ENCODE assay signal across 39 cellular contexts in genomic region chr13:55493297-55493696, GRCh38.
"Had no signal": no experiment of that assay in that cellular context is flagged by ENCODE, and none has a peak within 500 bp of the region (broad histone marks: within the 10 kb centered on the region; RNA-seq: fewer than 3 reads in every experiment).

No MANE protein-coding gene starts in this region.

- H3K4me3 Mint-ChIP-seq: activated naive CD4-positive, alpha-beta T cell treated with anti-CD3 and anti-CD28 coated beads for 36 hours; activated naive CD4-positive, alpha-beta T cell treated with anti-CD3 and anti-CD28 coated beads, Interleukin-2, amount 10 ng/mL, durations not matched to agents 7 days and 5 days; activated naive CD4-positive, alpha-beta T cell treated with anti-CD3 and anti-CD28 coated beads, Interleukin-2, amount 50 U/mL, for 24 hours; activated naive CD8-positive, alpha-beta T cell; activated naive CD8-positive, alpha-beta T cell treated with anti-CD3 and anti-CD28 coated beads for 36 hours; activated naive CD8-positive, alpha-beta T cell treated with anti-CD3 and anti-CD28 coated beads, Interleukin-2, amount 10 ng/mL, durations not matched to agents 7 days and 5 days; activated naive CD8-positive, alpha-beta T cell treated with anti-CD3 and anti-CD28 coated beads, Interleukin-2, amount 50 U/mL, for 24 hours; activated T-cell treated with anti-CD3 and anti-CD28 coated beads, Interleukin-2, amount 50 U/mL, for 24 hours; activated T-cell treated with anti-CD3 and anti-CD28 coated beads, Interleukin-2, amount 50 U/mL, for 4 hours; activated T-cell treated with anti-CD3 and anti-CD28 coated beads, Interleukin-2, amount 50 U/mL, for 72 hours; activated T-helper 1 cell treated with anti-CD3 and anti-CD28 coated beads, Interleukin-12 subunit alpha, Interleukin-12 subunit beta, Interleukin-2, Interleukin-4 antibody, amounts not matched to agents 30 ng/mL and 10 ng/mL and 1 ng/mL, durations not matched to agents 14 hours and 24 hours and 36 hours; activated T-helper 17 cell treated with anti-CD3 and anti-CD28 coated beads, Interleukin-2, amount 50 U/mL, for 72 hours; brain; central memory CD8-positive, alpha-beta T cell had no signal

- FAIRE-seq: astrocyte, bronchial epithelial cell had no signal

- ATAC-seq: activated naive CD4-positive, alpha-beta T cell treated with anti-CD3 and anti-CD28 coated beads, Interleukin-2, amount 50 U/mL, for 72 hours; activated naive CD8-positive, alpha-beta T cell treated with anti-CD3 and anti-CD28 coated beads, Interleukin-2, amount 50 U/mL, for 24 hours; activated T-cell treated with anti-CD3 and anti-CD28 coated beads, Interleukin-2, amount 50 U/mL, for 4 hours; activated T-cell treated with anti-CD3 and anti-CD28 coated beads, Interleukin-2, amount 50 U/mL, for 72 hours; activated T-helper 17 cell treated with anti-CD3 and anti-CD28 coated beads, Interleukin-2, amount 50 U/mL, for 72 hours had no signal

- H3K4me1 ChIP-seq: adrenal gland, ascending aorta, breast epithelium had no signal

- DNase-seq: activated effector memory CD4-positive, alpha-beta T cell treated with anti-CD3 and anti-CD28 coated beads, Interleukin-2, amount 50 U/mL, for 16 hours; activated effector memory CD4-positive, alpha-beta T cell treated with Interleukin-2 at 50 U/mL for 16 hours; activated gamma-delta T cell; activated gamma-delta T cell treated with Interleukin-2 at 50 U/mL for 16 hours; activated naive CD4-positive, alpha-beta T cell; activated naive CD4-positive, alpha-beta T cell treated with anti-CD3 and anti-CD28 coated beads for 36 hours; activated naive CD4-positive, alpha-beta T cell treated with anti-CD3 and anti-CD28 coated beads, Interleukin-2, amount 10 ng/mL, durations not matched to agents 7 days and 5 days; activated naive CD4-positive, alpha-beta T cell treated with anti-CD3 and anti-CD28 coated beads, Interleukin-2, amount 50 U/mL, for 16 hours; activated naive CD4-positive, alpha-beta T cell treated with Interleukin-2 at 50 U/mL for 16 hours; activated naive CD8-positive, alpha-beta T cell treated with anti-CD3 and anti-CD28 coated beads for 36 hours; activated naive CD8-positive, alpha-beta T cell treated with anti-CD3 and anti-CD28 coated beads, Interleukin-2, amount 10 ng/mL, durations not matched to agents 7 days and 5 days; activated naive CD8-positive, alpha-beta T cell treated with anti-CD3 and anti-CD28 coated beads, Interleukin-2, amount 50 U/mL, for 24 hours; activated T-cell treated with anti-CD3 and anti-CD28 coated beads, Interleukin-2, amount 50 U/mL, for 1 hour; activated T-cell treated with anti-CD3 and anti-CD28 coated beads, Interleukin-2, amount 50 U/mL, for 24 hours; activated T-cell treated with anti-CD3 and anti-CD28 coated beads, Interleukin-2, amount 50 U/mL, for 4 hours; activated T-cell treated with anti-CD3 and anti-CD28 coated beads, Interleukin-2, amount 50 U/mL, for 48 hours; activated T-cell treated with anti-CD3 and anti-CD28 coated beads, Interleukin-2, amount 50 U/mL, for 72 hours; adrenal gland; amniotic stem cell; amygdala; anterior cingulate cortex; aorta; brain microvascular endothelial cell; caudate nucleus; central memory CD4-positive, alpha-beta T cell; cerebellar nuclear complex had no signal

- H3K9me3 ChIP-seq: adrenal gland, ascending aorta, breast epithelium had no signal

- H3K4me1 Mint-ChIP-seq: activated naive CD4-positive, alpha-beta T cell treated with anti-CD3 and anti-CD28 coated beads, Interleukin-2, amount 10 ng/mL, durations not matched to agents 7 days and 5 days; activated naive CD4-positive, alpha-beta T cell treated with anti-CD3 and anti-CD28 coated beads, Interleukin-2, amount 50 U/mL, for 24 hours; activated naive CD8-positive, alpha-beta T cell treated with anti-CD3 and anti-CD28 coated beads for 36 hours; activated naive CD8-positive, alpha-beta T cell treated with anti-CD3 and anti-CD28 coated beads, Interleukin-2, amount 10 ng/mL, durations not matched to agents 7 days and 5 days; activated naive CD8-positive, alpha-beta T cell treated with anti-CD3 and anti-CD28 coated beads, Interleukin-2, amount 50 U/mL, for 24 hours; activated T-helper 17 cell treated with anti-CD3 and anti-CD28 coated beads, Interleukin-2, amount 50 U/mL, for 72 hours; central memory CD8-positive, alpha-beta T cell had no signal

- H3K4me3 ChIP-seq: adrenal gland, ascending aorta, breast epithelium, cardiac muscle cell had no signal

- H3K36me3 ChIP-seq: adrenal gland, ascending aorta, brain microvascular endothelial cell, breast epithelium, cardiac muscle cell had no signal

- H3K27ac Mint-ChIP-seq: activated naive CD4-positive, alpha-beta T cell treated with anti-CD3 and anti-CD28 coated beads for 36 hours; activated naive CD4-positive, alpha-beta T cell treated with anti-CD3 and anti-CD28 coated beads, Interleukin-2, amount 10 ng/mL, durations not matched to agents 7 days and 5 days; activated naive CD4-positive, alpha-beta T cell treated with anti-CD3 and anti-CD28 coated beads, Interleukin-2, amount 50 U/mL, for 24 hours; activated naive CD4-positive, alpha-beta T cell treated with anti-CD3 and anti-CD28 coated beads, Interleukin-2, amount 50 U/mL, for 72 hours; activated naive CD8-positive, alpha-beta T cell; activated naive CD8-positive, alpha-beta T cell treated with anti-CD3 and anti-CD28 coated beads for 36 hours; activated naive CD8-positive, alpha-beta T cell treated with anti-CD3 and anti-CD28 coated beads, Interleukin-2, amount 10 ng/mL, durations not matched to agents 7 days and 5 days; activated naive CD8-positive, alpha-beta T cell treated with anti-CD3 and anti-CD28 coated beads, Interleukin-2, amount 50 U/mL, for 24 hours; activated T-cell treated with anti-CD3 and anti-CD28 coated beads, Interleukin-2, amount 50 U/mL, for 24 hours; activated T-cell treated with anti-CD3 and anti-CD28 coated beads, Interleukin-2, amount 50 U/mL, for 72 hours; activated T-helper 1 cell treated with anti-CD3 and anti-CD28 coated beads, Interleukin-12 subunit alpha, Interleukin-12 subunit beta, Interleukin-2, Interleukin-4 antibody, amounts not matched to agents 30 ng/mL and 10 ng/mL and 1 ng/mL, durations not matched to agents 14 hours and 24 hours and 36 hours; activated T-helper 17 cell treated with anti-CD3 and anti-CD28 coated beads, Interleukin-2, amount 50 U/mL, for 72 hours; activated T-helper 2 cell treated with anti-CD3 and anti-CD28 coated beads, Interferon-gamma antibody, Interleukin-2, Interleukin-4, amounts not matched to agents 10 μg/mL and 5 μg/mL and 100 μg/mL, durations not matched to agents 14 hours and 24 hours and 36 hours; brain had no signal

- H3K27me3 Mint-ChIP-seq: activated naive CD4-positive, alpha-beta T cell treated with anti-CD3 and anti-CD28 coated beads, Interleukin-2, amount 10 ng/mL, durations not matched to agents 7 days and 5 days; activated naive CD4-positive, alpha-beta T cell treated with anti-CD3 and anti-CD28 coated beads, Interleukin-2, amount 50 U/mL, for 24 hours; activated naive CD8-positive, alpha-beta T cell; activated naive CD8-positive, alpha-beta T cell treated with anti-CD3 and anti-CD28 coated beads for 36 hours; activated naive CD8-positive, alpha-beta T cell treated with anti-CD3 and anti-CD28 coated beads, Interleukin-2, amount 10 ng/mL, durations not matched to agents 7 days and 5 days; activated naive CD8-positive, alpha-beta T cell treated with anti-CD3 and anti-CD28 coated beads, Interleukin-2, amount 50 U/mL, for 24 hours; activated T-cell treated with anti-CD3 and anti-CD28 coated beads, Interleukin-2, amount 50 U/mL, for 24 hours; activated T-helper 17 cell treated with anti-CD3 and anti-CD28 coated beads, Interleukin-2, amount 50 U/mL, for 72 hours; brain; central memory CD8-positive, alpha-beta T cell had no signal

- H3K27me3 ChIP-seq: adrenal gland, ascending aorta, brain microvascular endothelial cell, breast epithelium, cardiac muscle cell had no signal

- H3K36me3 Mint-ChIP-seq: activated naive CD4-positive, alpha-beta T cell treated with anti-CD3 and anti-CD28 coated beads, Interleukin-2, amount 10 ng/mL, durations not matched to agents 7 days and 5 days; activated naive CD4-positive, alpha-beta T cell treated with anti-CD3 and anti-CD28 coated beads, Interleukin-2, amount 50 U/mL, for 24 hours; activated naive CD8-positive, alpha-beta T cell; activated naive CD8-positive, alpha-beta T cell treated with anti-CD3 and anti-CD28 coated beads for 36 hours; activated naive CD8-positive, alpha-beta T cell treated with anti-CD3 and anti-CD28 coated beads, Interleukin-2, amount 10 ng/mL, durations not matched to agents 7 days and 5 days; brain had no signal

- H3K27ac ChIP-seq: adrenal gland, ascending aorta, brain microvascular endothelial cell, breast epithelium, cardiac muscle cell had no signal
